ENCODE assay signal across 9 cellular contexts in the genomic region with DNA sequence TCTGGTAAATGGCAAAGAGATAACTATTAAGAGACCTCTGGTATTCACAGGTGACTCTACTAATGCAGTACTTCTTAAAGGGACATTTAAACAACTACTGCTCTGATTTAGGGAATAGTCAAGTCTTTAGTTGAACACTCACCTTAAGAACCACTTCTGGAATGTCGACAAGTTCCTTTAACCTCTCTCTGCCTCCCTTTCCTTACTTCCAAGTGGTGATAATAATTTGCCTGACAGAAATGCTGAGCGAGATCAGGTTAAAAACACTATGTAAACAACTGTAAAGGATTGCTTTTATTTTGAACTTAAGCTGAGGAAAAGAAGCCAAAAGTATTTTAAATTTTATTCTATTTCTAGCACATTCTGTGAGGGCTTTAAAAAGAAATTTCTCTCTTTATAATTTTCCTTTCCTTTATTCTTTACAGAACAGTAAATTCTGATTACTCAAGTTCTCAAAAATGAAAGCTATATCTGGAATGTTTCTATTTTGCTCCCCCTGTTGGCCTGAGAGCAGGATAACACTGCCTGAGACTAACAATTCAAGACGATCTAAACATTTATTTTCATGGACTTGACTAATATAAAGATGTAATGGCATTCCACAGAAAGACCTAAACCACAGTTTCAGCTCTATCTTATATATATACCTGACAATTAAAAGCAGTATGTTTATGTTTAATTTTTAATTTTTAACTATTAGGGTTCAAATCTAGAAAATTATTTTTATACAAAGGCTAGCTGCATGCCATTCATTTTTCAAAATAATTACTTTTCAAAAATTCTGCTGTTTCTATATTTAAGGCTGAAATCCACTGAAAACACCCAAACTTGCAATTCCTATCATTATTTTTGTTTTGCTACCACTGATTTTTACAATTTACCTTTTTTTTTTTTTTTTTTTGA. TPM values are rescaled to one million over a fixed set of nuclear protein-coding genes. Genes with fewer than 3 reads are reported as not detected.
DNase-seq lines count a peak whose midpoint lies in the region; ATAC-seq and TF ChIP-seq lines count a peak whose summit lies in the region.
"Had no signal": no experiment of that assay in that cellular context is flagged by ENCODE, and none has a peak within 500 bp of the region (broad histone marks: within the 10 kb centered on the region; RNA-seq: fewer than 3 reads in every experiment).

No MANE protein-coding gene starts in this region.

- RAD21 ChIA-PET in HCT116 (lab: Charles Lee; ENCODE audit: low non-redundant PET in 1 of 2, low total read pairs in 2 of 2, uncharacterized antibody in 2 of 2, unreplicated experiment in 2 of 2): interaction anchor here (0.5 to 2.9 kb wide), 5 partner anchors 68 to 136 kb away, joined by 3 to 17 read pairs (median 3); no protein-coding TSS in a partner anchor

- peaks cover 21% of the 10 kb centered on the region for H3K4me1 Mint-ChIP-seq in MCF 10A (ENCODE audit: insufficient read depth, unreplicated experiment)

- TF ChIP-seq POLR2A in HCT116 (IDR thresholded peaks at IDR 0.05; ENCODE audit: borderline replicate concordance, extremely low read depth, insufficient read depth, insufficient read length): no peak

- H3K4me2 ChIP-seq in HCT116 (ENCODE audit: low read length): no peak overlapping the region

- CTCF ChIA-PET in HCT116 (lab: Charles Lee) (interaction anchor here (0.7 to 4.8 kb wide), 19 partner anchors 9 to 137 kb away, joined by 3 to 112 read pairs (median 4); partner anchors contain the start of genes RSRC2 and ZCCHC8), MCF 10A (lab: Yijun Ruan, JAX) (interaction anchor here (0.6 to 6.1 kb wide), 22 partner anchors 11 to 300 kb away, joined by 3 to 127 read pairs (median 4); partner anchors contain the start of genes CLIP1 and ZCCHC8)

- BruUV-seq in HCT116 (replicated peaks; lab: Mats Ljungman, UMichigan) (no TSS peak), MCF 10A (replicated peaks; lab: Mats Ljungman, UMichigan) (no TSS peak)

- H3K4me3 Mint-ChIP-seq in MCF 10A (ENCODE audit: unreplicated experiment): no peak overlapping the region
- H3K4me3 Mint-ChIP-seq: T-helper 1 cell treated with Interleukin-12 subunit alpha and Interleukin-12 subunit beta and Interleukin-4 antibody, amounts not matched to agents 30 μg/mL and 1 μg/mL, for 36 hours had no signal

- peak; percentile 67 to 78 (median 77) for TF ChIP-seq CTCF in HCT116 (IDR thresholded peaks at IDR 0.05 in 2 of 3, conservative IDR thresholded peaks at IDR 0.05 in 1 of 3; ENCODE audit: borderline replicate concordance in 1 of 3, insufficient read depth in 1 of 3, low read depth in 2 of 3, low read length in 2 of 3)
- TF ChIP-seq CTCF in MCF 10A (IDR thresholded peaks at IDR 0.05; ENCODE audit: unreplicated experiment): peak; percentile 64
- peak; percentile 67 for TF ChIP-seq CTCF in kidney epithelial cell (IDR thresholded peaks at IDR 0.05; ENCODE audit: insufficient read depth, low read length, poor library complexity, severe bottlenecking)

- intact Hi-C loops in HCT116 (cut with micrococcal nuclease): loop anchor here (1.0 to 5.0 kb wide), 2 partner anchors 72 to 134 kb away; no protein-coding TSS in a partner anchor
- intact Hi-C loops in MCF 10A (cut with micrococcal nuclease): loop anchor here (1.0 to 5.0 kb wide), 3 partner anchors 48 to 134 kb away; no protein-coding TSS in a partner anchor

- H3K9ac ChIP-seq in HCT116 (ENCODE audit: low read length): no peak overlapping the region
- peak overlapping the region in 2 of 5 donors; percentile 21 to 30 for H3K9ac ChIP-seq in subcutaneous abdominal adipose tissue (ENCODE audit: low read length in 5 of 5)

- H4K20me1 ChIP-seq in HCT116 (ENCODE audit: insufficient read depth): no peaks in the 10 kb centered on the region

- H3K27me3 ChIP-seq in HCT116 (ENCODE audit: insufficient read depth, low read length): no peaks in the 10 kb centered on the region
- no peaks in the 10 kb centered on the region for H3K27me3 ChIP-seq in kidney epithelial cell (ENCODE audit: control insufficient read depth, insufficient read depth, low read length)
- H3K27me3 ChIP-seq in subcutaneous abdominal adipose tissue (ENCODE audit: control insufficient read depth in 5 of 5, insufficient read depth in 4 of 5, low read length in 5 of 5): no peaks in the 10 kb centered on the region

- no peaks in the 10 kb centered on the region for H3K79me2 ChIP-seq in HCT116 (ENCODE audit: insufficient read depth, low read length)

- no peaks in the 10 kb centered on the region for H3K9me3 ChIP-seq in HCT116 (ENCODE audit: control insufficient read depth in 1 of 2, insufficient read depth in 1 of 2, low read depth in 1 of 2, low read length in 2 of 2)
- no peaks in the 10 kb centered on the region for H3K9me3 ChIP-seq in subcutaneous abdominal adipose tissue (ENCODE audit: control insufficient read depth in 5 of 5, low read length in 5 of 5)

- no peaks in the 10 kb centered on the region for H3K9me2 ChIP-seq in HCT116 (ENCODE audit: insufficient read depth)

- H3K27ac ChIP-seq in HCT116 (ENCODE audit: low read depth, low read length) (no peak overlapping the region), subcutaneous abdominal adipose tissue (ENCODE audit: low read depth, low read length) (peak overlapping the region; percentile 35)

- H3K36me3 Mint-ChIP-seq in MCF 10A (ENCODE audit: insufficient read depth, unreplicated experiment): peaks cover 50% of the 10 kb centered on the region

- DNase-seq in COLO829 (ENCODE audit: low spot score): peak; percentile 43
- DNase-seq in HCT116 (ENCODE audit: low read depth, low spot score): peak; percentile 42
- DNase-seq in NCI-H748 (lab: John Stamatoyannopoulos, UW; ENCODE audit: unreplicated experiment): peak; percentile 46
- DNase-seq in MCF 10A (ENCODE audit: unreplicated experiment): peak; percentile 81
- DNase-seq in kidney epithelial cell (ENCODE audit: low read depth): no peak
- no peak for DNase-seq in stimulated activated naive CD4-positive, alpha-beta T cell treated with Interleukin-2 at 50 U/mL for 16 hours (lab: John Stamatoyannopoulos, UW)

- POLR2A ChIA-PET in HCT116 (lab: Charles Lee) (interaction anchor here (0.7 to 1.5 kb wide), 2 partner anchors 29 to 72 kb away, joined by 4 to 17 read pairs; partner anchors contain the start of gene ZCCHC8), MCF 10A (lab: Yijun Ruan, JAX) (interaction anchor here (0.6 to 8.0 kb wide), 18 partner anchors 10 to 416 kb away, joined by 3 to 292 read pairs (median 4); partner anchors contain the start of genes CLIP1, KNTC1, RSRC2 and ZCCHC8)

- peaks cover 0 to 10% of the 10 kb centered on the region in 2 experiments; a peak in 2 of 4 replicates for H3K4me1 ChIP-seq in HCT116 (ENCODE audit: control insufficient read depth in 1 of 2, insufficient read depth in 2 of 2, low read length in 2 of 2)
- peaks cover 0 to 4% (median 0%) of the 10 kb centered on the region in 5 donors for H3K4me1 ChIP-seq in subcutaneous abdominal adipose tissue (ENCODE audit: control insufficient read depth in 5 of 5, insufficient read depth in 5 of 5, low read length in 5 of 5)

- H3K27me3 Mint-ChIP-seq in MCF 10A (ENCODE audit: insufficient read depth, unreplicated experiment): no peaks in the 10 kb centered on the region

- TF ChIP-seq RAD21 in HCT116 (IDR thresholded peaks at IDR 0.05; ENCODE audit: low read depth): peak; percentile 81

- H3K4me3 ChIP-seq in HCT116 (replicated peaks in 1 of 2; ENCODE audit: low read depth in 1 of 2, low read length in 2 of 2): no peak overlapping the region
- no peak overlapping the region for H3K4me3 ChIP-seq in kidney epithelial cell (ENCODE audit: low read depth, low read length)
- H3K4me3 ChIP-seq in subcutaneous abdominal adipose tissue (ENCODE audit: low read depth in 1 of 5, low read length in 5 of 5): no peak overlapping the region

- peak; percentile 67; the same call in 1 of the 2 replicates for ATAC-seq in HCT116
- no peak for ATAC-seq in HG03457 (IDR thresholded peaks at IDR 0.05; ENCODE audit: unreplicated experiment)

- peak overlapping the region; percentile 74 for H3K27ac Mint-ChIP-seq in MCF 10A (ENCODE audit: low read depth, unreplicated experiment)
- H3K27ac Mint-ChIP-seq: T-helper 1 cell treated with Interleukin-12 subunit alpha and Interleukin-12 subunit beta and Interleukin-4 antibody, amounts not matched to agents 30 μg/mL and 1 μg/mL, for 36 hours had no signal

- no peaks in the 10 kb centered on the region for H3K9me3 Mint-ChIP-seq in MCF 10A (ENCODE audit: unreplicated experiment)
- H3K9me3 Mint-ChIP-seq: T-helper 1 cell treated with Interleukin-12 subunit alpha and Interleukin-12 subunit beta and Interleukin-4 antibody, amounts not matched to agents 30 μg/mL and 1 μg/mL, for 36 hours had no signal

- peaks cover 15 to 25% of the 10 kb centered on the region in 2 experiments; a peak in 3 of 4 replicates for H3K36me3 ChIP-seq in HCT116 (ENCODE audit: control insufficient read depth in 1 of 2, insufficient read depth in 2 of 2, low read length in 2 of 2)
- H3K36me3 ChIP-seq in kidney epithelial cell (ENCODE audit: control insufficient read depth, insufficient read depth, low read length): no peaks in the 10 kb centered on the region
- H3K36me3 ChIP-seq in subcutaneous abdominal adipose tissue (ENCODE audit: control insufficient read depth in 5 of 5, insufficient read depth in 5 of 5, low read length in 5 of 5): peaks cover 16 to 41% (median 33%) of the 10 kb centered on the region in 5 donors

- H2AFZ ChIP-seq in HCT116 (ENCODE audit: low read depth, low read length, poor library complexity, severe bottlenecking): no peak overlapping the region

TF ChIP-seq in HCT116, 20 proteins besides CTCF, POLR2A, EP300 and RAD21 (continues in another document):
- TF ChIP-seq EZH2phosphoT487 (IDR thresholded peaks at IDR 0.05; ENCODE audit: borderline replicate concordance) (no peak), MAX (IDR thresholded peaks at IDR 0.05) (0 out of 2 replicates have a peak, but pooled peaks have one; percentile 26), SP1 (IDR thresholded peaks at IDR 0.05; ENCODE audit: low read depth) (peak; percentile 8; the same call in 1 of the 2 replicates)

RNA-seq across cellular contexts. Expression of gene ZCCHC8, which starts 29.2 kb away (rescaled TPM):
- total RNA-seq in HCT116 (2021; ENCODE audit: unreplicated experiment) (30.5 TPM), MCF 10A (2022) (33.4 and 41.8 TPM in 2 replicates), kidney epithelial cell (23.4 and 25.3 TPM in 2 replicates)
- 12.2 and 16.1 TPM in 2 replicates for polyA plus RNA-seq in HCT116 (2012)

RNA-seq across cellular contexts. Expression of gene CLIP1, which starts 49.1 kb away (rescaled TPM):
- total RNA-seq in HCT116 (2021; ENCODE audit: unreplicated experiment): 42.9 TPM
- 24.7 and 27.4 TPM in 2 replicates for polyA plus RNA-seq in HCT116 (2012)
- total RNA-seq in MCF 10A (2022): 92.6 and 115 TPM in 2 replicates
- 58.2 and 58.7 TPM in 2 replicates for total RNA-seq in kidney epithelial cell

RNA-seq across cellular contexts. Expression of gene RSRC2, which starts 55.2 kb away (rescaled TPM):
- 68.7 TPM for total RNA-seq in HCT116 (2021; ENCODE audit: unreplicated experiment)
- 45.0 and 47.6 TPM in 2 replicates for polyA plus RNA-seq in HCT116 (2012)
- 74.9 and 93.4 TPM in 2 replicates for total RNA-seq in MCF 10A (2022)
- 33.9 and 41.2 TPM in 2 replicates for total RNA-seq in kidney epithelial cell

RNA-seq across cellular contexts. Expression of gene KNTC1, which starts 55.5 kb away (rescaled TPM):
- total RNA-seq in HCT116 (2021; ENCODE audit: unreplicated experiment) (70.2 TPM), MCF 10A (2022) (18.0 and 26.1 TPM in 2 replicates), kidney epithelial cell (12.4 and 16.2 TPM in 2 replicates)
- 24.0 and 28.3 TPM in 2 replicates for polyA plus RNA-seq in HCT116 (2012)

Comparison
In these comparisons a context has a peak if more than half of its experiments do, and no peak if none do; other contexts are left out.
1. DNase-seq: peak in COLO829 (single experiment), HCT116 (single experiment), NCI-H748 (single experiment) and MCF 10A (single experiment); none in kidney epithelial cell (single experiment) and stimulated activated naive CD4-positive, alpha-beta T cell treated with Interleukin-2 at 50 U/mL for 16 hours (single experiment).
2. Peak in every context shown above with its lines, with median percentiles within 50 percentile points of each other: CTCF ChIP-seq.